In genomic region chr13:27035892-27036235, GRCh38 we compare ENCODE assay signal across 13 cellular contexts.
A peak's percentile ranks its signal among the peaks of the same experiment; 100 is the strongest.
DNase-seq lines count a peak whose midpoint lies in the region; ATAC-seq and TF ChIP-seq lines count a peak whose summit lies in the region.
"Had no signal": no experiment of that assay in that cellular context is flagged by ENCODE, and none has a peak within 500 bp of the region (broad histone marks: within the 10 kb centered on the region; RNA-seq: fewer than 3 reads in every experiment).

No MANE protein-coding gene starts in this region.

- in situ Hi-C loops in mammary epithelial cell (cut with MboI; ENCODE audit: low sequenced_read_pairs in 2 of 2) = no loop called here

- H4K20me1 ChIP-seq in PC-9 (ENCODE audit: insufficient read depth) (no peaks in the 10 kb centered on the region), mammary epithelial cell (ENCODE audit: insufficient read depth, low read length) (no peaks in the 10 kb centered on the region)

- H3K79me2 ChIP-seq in PC-9 (ENCODE audit: low read depth) (no peaks in the 10 kb centered on the region), mammary epithelial cell (ENCODE audit: insufficient read depth, low read length) (no peaks in the 10 kb centered on the region)
- H3K79me2 ChIP-seq: parathyroid adenoma had no signal

- H3K4me2 ChIP-seq in PC-9 = peak overlapping the region; percentile 50
- H3K4me2 ChIP-seq in mammary epithelial cell (ENCODE audit: insufficient read depth, low read depth, low read length) = no peak overlapping the region

- intact Hi-C loops in PC-9 (cut with micrococcal nuclease; ENCODE audit: unreplicated experiment) = loop anchor here (10.0 kb wide), 1 partner anchor 51 kb away; no protein-coding TSS in a partner anchor
- intact Hi-C loops in mammary epithelial cell (cut with micrococcal nuclease) = no loop called here

- TF ChIP-seq CTCF in PC-9 (conservative IDR thresholded peaks at IDR 0.05) (no peak), mammary epithelial cell (conservative IDR thresholded peaks at IDR 0.05 in 1 of 2, IDR thresholded peaks at IDR 0.05 in 1 of 2; ENCODE audit: extremely low read depth in 1 of 2, insufficient read depth in 1 of 2, low read depth in 1 of 2, low read length in 2 of 2) (no peak)

- H3K9me3 ChIP-seq in PC-9 (ENCODE audit: insufficient read depth, low read depth) (no peaks in the 10 kb centered on the region), mammary epithelial cell (replicated peaks; ENCODE audit: insufficient read depth, low read length) (no peaks in the 10 kb centered on the region), muscle layer of colon (ENCODE audit: low read length) (no peaks in the 10 kb centered on the region)
- H3K9me3 ChIP-seq: vagina had no signal

- H3K9me2 ChIP-seq in PC-9 (ENCODE audit: insufficient read depth) = no peaks in the 10 kb centered on the region

- CTCF ChIA-PET in PC-9 (lab: Charles Lee) = no interaction called here
- CTCF ChIA-PET in mammary epithelial cell (lab: Charles Lee; ENCODE audit: low non-redundant PET) = no interaction called here

- 93% methylated on average over 3 of the region's 11 CpGs for WGBS in mammary epithelial cell (ENCODE audit: low coverage, missing lambda C conversion rate)

- H3K4me1 ChIP-seq in PC-9 (replicated peaks; ENCODE audit: insufficient read depth) (peaks cover 26% of the 10 kb centered on the region), mammary epithelial cell (ENCODE audit: insufficient read depth, low read length) (peaks cover 15% of the 10 kb centered on the region), muscle layer of colon (ENCODE audit: insufficient read depth, low read length) (peaks cover 49% of the 10 kb centered on the region)
- H3K4me1 ChIP-seq: parathyroid adenoma, vagina had no signal

- no peaks in the 10 kb centered on the region for H3K36me3 ChIP-seq in PC-9 (ENCODE audit: low read depth)
- no peaks in the 10 kb centered on the region for H3K36me3 ChIP-seq in mammary epithelial cell (ENCODE audit: insufficient read depth, low read length)
- H3K36me3 ChIP-seq in muscle layer of colon (ENCODE audit: insufficient read depth, low read length) = no peaks in the 10 kb centered on the region
- H3K36me3 ChIP-seq: vagina had no signal

- H3K27ac ChIP-seq in PC-9 (no peak overlapping the region), mammary epithelial cell (ENCODE audit: insufficient read depth, low read depth, low read length) (no peak overlapping the region), muscle layer of colon (ENCODE audit: low read depth, low read length) (peak overlapping the region; percentile 10)
- H3K27ac ChIP-seq: parathyroid adenoma, vagina had no signal

- H3K4me3 ChIP-seq in PC-9 = no peak overlapping the region
- no peak overlapping the region for H3K4me3 ChIP-seq in mammary epithelial cell (replicated peaks in 1 of 3; ENCODE audit: insufficient read depth in 1 of 3, low read depth in 2 of 3, low read length in 3 of 3)
- no peak overlapping the region for H3K4me3 ChIP-seq in muscle layer of colon (ENCODE audit: low read depth in 1 of 2, low read length in 2 of 2)
- H3K4me3 ChIP-seq: vagina had no signal

- H3K9ac ChIP-seq in mammary epithelial cell (ENCODE audit: insufficient read depth, low read length) (no peak overlapping the region), muscle layer of colon (ENCODE audit: low read length) (no peak overlapping the region)
- H3K9ac ChIP-seq: parathyroid adenoma had no signal

- no peak for ATAC-seq in GM18868 (IDR thresholded peaks at IDR 0.05; ENCODE audit: unreplicated experiment)
- ATAC-seq: stimulated activated naive CD8-positive, alpha-beta T cell treated with anti-CD3 and anti-CD28 coated beads, Interleukin-15, Interleukin-2, amounts not matched to agents 100 U/mL and 50 U/mL, for 24 hours had no signal

- BruUV-seq in PC-9 (replicated peaks; lab: Mats Ljungman, UMichigan) = no TSS peak
- no TSS peak for BruUV-seq in mammary epithelial cell (replicated peaks; lab: Mats Ljungman, UMichigan)

- no peaks in the 10 kb centered on the region for H3K27me3 ChIP-seq in PC-9 (ENCODE audit: insufficient read depth, low read depth)
- H3K27me3 ChIP-seq in mammary epithelial cell (ENCODE audit: insufficient read depth, low read length) = no peaks in the 10 kb centered on the region
- no peaks in the 10 kb centered on the region for H3K27me3 ChIP-seq in muscle layer of colon (ENCODE audit: control insufficient read depth in 1 of 2, insufficient read depth in 2 of 2, low read length in 2 of 2)
- H3K27me3 ChIP-seq: vagina had no signal

- POLR2A ChIA-PET in PC-9 (lab: Charles Lee; ENCODE audit: unreplicated experiment) = no interaction called here

- no peak overlapping the region for H2AFZ ChIP-seq in PC-9
- no peak overlapping the region for H2AFZ ChIP-seq in mammary epithelial cell (ENCODE audit: low read depth, low read length)
- H2AFZ ChIP-seq: parathyroid adenoma had no signal

- peak; percentile 45 for DNase-seq in ELF-1 (ENCODE audit: low read depth, low spot score)
- DNase-seq in PC-9 = peak; percentile 18 to 42
- DNase-seq in mammary epithelial cell = peak; percentile 9
- DNase-seq in medulla oblongata (ENCODE audit: extremely low spot score) = no peak
- DNase-seq in dermis blood vessel endothelial cell = no peak
- no peak for DNase-seq in UCSD-AML1 (lab: John Stamatoyannopoulos, UW; ENCODE audit: unreplicated experiment)
- DNase-seq: activated naive CD4-positive, alpha-beta T cell; immature natural killer cell; stimulated activated naive CD8-positive, alpha-beta T cell treated with anti-CD3 and anti-CD28 coated beads, Interleukin-15, Interleukin-2, amounts not matched to agents 100 U/mL and 50 U/mL, for 24 hours had no signal

- dilution Hi-C loops in mammary epithelial cell (cut with HindIII; ENCODE audit: low sequenced_read_pairs) = no loop called here

- H3F3A ChIP-seq in PC-9 (ENCODE audit: insufficient read depth, low read depth) = peaks cover 11% of the 10 kb centered on the region; the same call in 1 of the 2 replicates

Comparison
In these comparisons a context has a peak if more than half of its experiments do, and no peak if none do; other contexts are left out.
1. DNase-seq: peak in ELF-1 (single experiment), PC-9 (2 of 2) and mammary epithelial cell (single experiment); none in medulla oblongata (single experiment), dermis blood vessel endothelial cell (single experiment) and UCSD-AML1 (single experiment).